In the genomic region with DNA sequence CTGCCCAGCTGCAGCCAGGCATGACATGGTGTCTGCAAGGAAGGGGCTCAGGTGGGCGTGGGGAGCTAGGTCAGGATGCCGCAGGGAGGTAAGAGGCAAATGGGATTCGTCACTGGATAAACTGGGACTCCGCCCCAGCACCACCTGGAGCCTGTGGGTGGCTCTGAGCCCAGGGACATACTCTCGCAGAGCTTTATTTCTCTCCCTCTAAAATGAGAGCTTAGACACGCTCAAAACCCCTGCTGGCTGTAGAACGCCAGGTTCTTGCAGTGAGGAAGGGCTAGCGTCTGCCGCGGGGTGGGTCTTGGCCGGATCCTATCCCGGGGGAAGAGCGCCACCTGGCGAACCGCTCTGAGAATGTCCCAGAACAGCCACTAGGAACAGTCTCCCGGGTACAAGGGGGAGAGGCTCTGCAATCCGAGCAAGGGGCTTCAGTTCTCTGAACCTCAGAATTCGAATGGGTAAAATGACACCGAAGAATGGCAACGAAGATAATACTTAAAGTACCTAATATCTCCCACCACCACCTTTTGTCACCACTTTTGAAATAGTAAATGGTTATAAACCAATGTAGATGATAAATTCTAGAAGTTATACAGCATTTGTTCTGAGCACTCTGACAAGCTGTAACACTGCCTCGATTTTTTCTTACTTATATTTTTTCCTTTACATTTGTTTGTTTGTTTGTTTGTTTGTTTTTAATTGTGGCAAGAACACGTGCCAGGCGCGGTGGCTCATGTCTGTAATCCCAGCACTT, we compare ENCODE assay signal across 8 cellular contexts. TPM values are rescaled to one million over a fixed set of nuclear protein-coding genes. Genes with fewer than 3 reads are reported as not detected.
A peak's percentile ranks its signal among the peaks of the same experiment; 100 is the strongest.
DNase-seq lines count a peak whose midpoint lies in the region; ATAC-seq, FAIRE-seq and TF ChIP-seq lines count a peak whose summit lies in the region.

No MANE protein-coding gene starts in this region.

- H3K9me3 ChIP-seq in SJCRH30 (replicated peaks) (no peaks in the 10 kb centered on the region), neuronal stem cell (replicated peaks in 1 of 2; ENCODE audit: control insufficient read depth in 2 of 2, insufficient read depth in 1 of 2, low read depth in 1 of 2, low read length in 2 of 2) (no peaks in the 10 kb centered on the region)

- H3K4ac ChIP-seq in neuronal stem cell (ENCODE audit: low read length), result no peak overlapping the region

- peak; percentile 90 for ATAC-seq in GM21528 (IDR thresholded peaks at IDR 0.05; ENCODE audit: low FRiP score, unreplicated experiment)

- H3K4me3 ChIP-seq in SJCRH30, result no peak overlapping the region
- peak overlapping the region; percentile 18 to 30 for H3K4me3 ChIP-seq in neuronal stem cell (ENCODE audit: low read length in 2 of 2)

- H2BK120ac ChIP-seq in neuronal stem cell (ENCODE audit: low read depth, low read length), result no peak overlapping the region

- H4K91ac ChIP-seq in neuronal stem cell (ENCODE audit: low read depth, low read length, poor library complexity), result no peak overlapping the region

- FAIRE-seq in D721Med (lab: Jason Lieb, UNC) (no peak), frontal cortex (lab: Jason Lieb, UNC) (peak; percentile 30)

- peak overlapping the region; percentile 55 for H3K4me2 ChIP-seq in neuronal stem cell (ENCODE audit: insufficient read depth, low read length, poor library complexity, severe bottlenecking)

- H4K8ac ChIP-seq in neuronal stem cell (ENCODE audit: low read depth, low read length), result no peak overlapping the region

- H2AFZ ChIP-seq in neuronal stem cell (ENCODE audit: low read length), result peak overlapping the region; percentile 89

- DNase-seq in D721Med (ENCODE audit: insufficient read length, low spot score) (peak; percentile 51), LHCN-M2 (ENCODE audit: low read depth) (peak; percentile 64), SJCRH30 (peak; percentile 73 to 88), frontal cortex (ENCODE audit: low spot score in 2 of 2) (peak; percentile 44 to 76), neuronal stem cell (ENCODE audit: low spot score) (peak; percentile 87), substantia nigra (lab: John Stamatoyannopoulos, UW) (peak in 48 of 49 donors; percentile 12 to 88 (median 68))
- DNase-seq in activated naive CD4-positive, alpha-beta T cell (lab: John Stamatoyannopoulos, UW), result peak; percentile 50 to 67 (median 63)

- peak overlapping the region; percentile 56 for H2BK15ac ChIP-seq in neuronal stem cell (ENCODE audit: low read length)

- no peak overlapping the region for H2AK5ac ChIP-seq in neuronal stem cell (ENCODE audit: low read depth, low read length)

- H3K27ac ChIP-seq in SJCRH30, result no peak overlapping the region
- no peak overlapping the region for H3K27ac ChIP-seq in neuronal stem cell (replicated peaks; ENCODE audit: low read length)
- no peak overlapping the region for H3K27ac ChIP-seq in substantia nigra (ENCODE audit: low read depth, low read length, poor library complexity, severe bottlenecking)

- H3K4me1 ChIP-seq in SJCRH30, result no peaks in the 10 kb centered on the region
- peaks cover 6 to 15% of the 10 kb centered on the region in 2 donors for H3K4me1 ChIP-seq in neuronal stem cell (ENCODE audit: control insufficient read depth in 2 of 2, insufficient read depth in 1 of 2, low read depth in 1 of 2, low read length in 2 of 2)

- no peaks in the 10 kb centered on the region for H3K36me3 ChIP-seq in SJCRH30
- H3K36me3 ChIP-seq in neuronal stem cell (replicated peaks in 1 of 2; ENCODE audit: control insufficient read depth in 2 of 2, insufficient read depth in 2 of 2, low read length in 2 of 2), result no peaks in the 10 kb centered on the region

- WGBS in neuronal stem cell (ENCODE audit: extremely low coverage in 2 of 2, insufficient read length in 2 of 2, insufficient replicate concordance in 1 of 2), 2 donors, result no CpG with 5 or more reads among the region's 24 CpGs

- H3K18ac ChIP-seq in neuronal stem cell (ENCODE audit: low read length), result peak overlapping the region; percentile 66

- peak; percentile 92 for TF ChIP-seq CTCF in D721Med (IDR thresholded peaks at IDR 0.05; ENCODE audit: insufficient read depth, missing control alignments)

- H3K27me3 ChIP-seq in SJCRH30 (no peaks in the 10 kb centered on the region), neuronal stem cell (ENCODE audit: control insufficient read depth in 3 of 3, insufficient read depth in 3 of 3, low read depth in 1 of 3, low read length in 3 of 3) (no peaks in the 10 kb centered on the region)

- H2BK5ac ChIP-seq in neuronal stem cell (ENCODE audit: low read length), result no peak overlapping the region

- no peak overlapping the region for H2BK12ac ChIP-seq in neuronal stem cell (ENCODE audit: low read length)

- no peaks in the 10 kb centered on the region for H3K79me1 ChIP-seq in neuronal stem cell (ENCODE audit: low read depth, low read length)

- H3K9ac ChIP-seq in neuronal stem cell (ENCODE audit: low read depth, low read length, poor library complexity), result peak overlapping the region; percentile 14

- no peak overlapping the region for H3K23ac ChIP-seq in neuronal stem cell (ENCODE audit: low read depth, low read length, poor library complexity)

- no peak overlapping the region for H3K14ac ChIP-seq in neuronal stem cell (ENCODE audit: low read length)

RNA-seq across cellular contexts. Expression of a gene that starts 53.2 kb away (rescaled TPM):
- total RNA-seq in LHCN-M2 (2014; rRNA removed), result 0.86 and 1.5 TPM in 2 replicates
- 0.47 TPM for polyA plus RNA-seq in LHCN-M2 (2012)
- not detected in 2 replicates for total RNA-seq in SJCRH30 (2014; rRNA removed; shearing (Covaris generic))
- 58.3 TPM for total RNA-seq in frontal cortex
- polyA plus RNA-seq in neuronal stem cell (2013, experiment 1 of 2), result 11.8 TPM
- polyA plus RNA-seq in neuronal stem cell (2013, experiment 2 of 2), result 11.9 TPM

Comparison
In these comparisons a context has a peak if more than half of its experiments do, and no peak if none do; other contexts are left out.
1. RNA of a gene that starts 53.2 kb away (total RNA-seq): 58.3 TPM in frontal cortex (single experiment); 0.86 to 1.5 TPM in LHCN-M2 and not detected in SJCRH30; every median in the first group is over 10 times any median in the second.
2. Peak in every context shown above with its lines, with median percentiles within 50 percentile points of each other: DNase-seq.